8 cellular contexts compared by ENCODE assay signal in the genomic region with DNA sequence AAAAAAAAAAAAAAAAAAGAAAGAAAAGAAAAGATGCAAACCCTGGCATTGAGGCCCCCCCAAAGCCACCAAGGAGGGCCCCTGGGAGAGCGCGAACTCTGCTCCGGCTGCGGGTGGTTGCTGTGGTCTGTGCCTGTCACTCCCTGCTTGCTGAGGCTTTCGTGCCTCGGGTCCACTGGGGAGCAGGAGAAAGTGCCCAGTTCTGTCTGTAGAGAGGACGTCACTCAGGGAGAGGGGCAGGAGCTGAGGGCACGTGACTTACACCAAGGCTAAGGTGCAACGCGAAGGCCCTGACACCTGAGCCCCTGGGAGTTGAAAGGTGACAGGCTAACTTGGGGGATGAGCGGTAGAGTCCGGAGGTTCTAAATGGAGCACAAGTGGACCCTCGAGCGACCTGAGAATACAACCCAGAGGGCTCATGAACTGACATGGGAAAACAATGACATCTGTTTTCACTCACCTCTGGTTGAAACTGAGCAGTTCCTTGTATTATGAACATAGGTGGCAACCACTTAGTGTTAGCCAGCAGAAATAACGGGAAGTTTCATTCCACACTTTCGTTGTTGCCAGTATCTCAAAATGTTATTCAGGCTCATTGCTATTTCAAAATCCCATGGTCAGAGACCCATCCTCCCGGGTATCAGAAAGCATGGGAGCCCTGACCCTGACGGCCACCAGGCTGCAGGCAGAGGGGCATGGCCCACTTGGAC.
A peak's percentile ranks its signal among the peaks of the same experiment; 100 is the strongest.
DNase-seq lines count a peak whose midpoint lies in the region; ATAC-seq and TF ChIP-seq lines count a peak whose summit lies in the region.

No MANE protein-coding gene starts in this region.

- peak overlapping the region; percentile 32 for H3K27ac ChIP-seq in CD8-positive, alpha-beta memory T cell (ENCODE audit: low read depth, low read length)
- H3K27ac ChIP-seq in HUES6 (ENCODE audit: low read depth, low read length) (no peak overlapping the region), cingulate gyrus (ENCODE audit: low read depth, low read length) (peak overlapping the region; percentile 19), stomach (peak overlapping the region in 4 of 5 donors; percentile 9 to 73 (median 45))

- peak overlapping the region; percentile 43 for H3K4me3 ChIP-seq in CD8-positive, alpha-beta memory T cell (ENCODE audit: low read length)
- H3K4me3 ChIP-seq in HUES6 (ENCODE audit: low read depth, low read length) (peak overlapping the region; percentile 28; the same call in 1 of the 2 replicates), stomach (no peak overlapping the region)

- peak overlapping the region; percentile 71 to 91 (median 81) for H3K4me3 Mint-ChIP-seq in CD8-positive, alpha-beta memory T cell

- no peaks in the 10 kb centered on the region for H3K27me3 ChIP-seq in CD8-positive, alpha-beta memory T cell (ENCODE audit: insufficient read depth, low read length, poor library complexity, severe bottlenecking)
- no peaks in the 10 kb centered on the region for H3K27me3 ChIP-seq in HUES6 (ENCODE audit: control insufficient read depth, insufficient read depth, low read length)
- peaks cover 0 to 4% (median 0%) of the 10 kb centered on the region in 3 donors for H3K27me3 ChIP-seq in stomach

- H3K36me3 ChIP-seq in CD8-positive, alpha-beta memory T cell (ENCODE audit: insufficient read depth, low read length), result no peaks in the 10 kb centered on the region
- H3K36me3 ChIP-seq in HUES6 (ENCODE audit: control insufficient read depth, insufficient read depth, low read length) (no peaks in the 10 kb centered on the region), stomach (no peaks in the 10 kb centered on the region)

- H3K36me3 Mint-ChIP-seq in CD8-positive, alpha-beta memory T cell, result no peaks in the 10 kb centered on the region

- no peaks in the 10 kb centered on the region for H3K9me3 ChIP-seq in CD8-positive, alpha-beta memory T cell (ENCODE audit: low read length)
- H3K9me3 ChIP-seq in HUES6 (ENCODE audit: control insufficient read depth, insufficient read depth, low read depth, low read length), result no peaks in the 10 kb centered on the region
- no peaks in the 10 kb centered on the region for H3K9me3 ChIP-seq in stomach

- no peak for TF ChIP-seq EP300 in stomach (IDR thresholded peaks at IDR 0.05)

- TF ChIP-seq CTCF in stomach (IDR thresholded peaks at IDR 0.05), result no peak

- H3K9me3 Mint-ChIP-seq in CD8-positive, alpha-beta memory T cell, result no peaks in the 10 kb centered on the region

- peaks cover 62% of the 10 kb centered on the region for H3K4me1 ChIP-seq in CD8-positive, alpha-beta memory T cell (ENCODE audit: insufficient read depth, low read length)
- H3K4me1 ChIP-seq in HUES6 (ENCODE audit: control insufficient read depth, insufficient read depth, low read length) (peaks cover 23% of the 10 kb centered on the region), stomach (peaks cover 8 to 42% (median 17%) of the 10 kb centered on the region in 4 donors)

- no peaks in the 10 kb centered on the region for H3K27me3 Mint-ChIP-seq in CD8-positive, alpha-beta memory T cell

- ATAC-seq in GM21381 (IDR thresholded peaks at IDR 0.05; ENCODE audit: unreplicated experiment), result peak; percentile 27
- ATAC-seq in activated CD4-positive, CD25-positive, alpha-beta regulatory T cell treated with anti-CD3 and anti-CD28 coated beads, Interleukin-2, amount 50 U/mL, for 24 hours, result no peak

- peaks cover 54 to 69% (median 65%) of the 10 kb centered on the region in 3 donors for H3K4me1 Mint-ChIP-seq in CD8-positive, alpha-beta memory T cell

- H3K27ac Mint-ChIP-seq in CD8-positive, alpha-beta memory T cell, result peak overlapping the region; percentile 70 to 100 (median 96)

- intact Hi-C loops in stomach (cut with DNase I; ENCODE audit: low total_unique reads), result loop anchor here (10.0 kb wide), 1 partner anchor 167 kb away; no protein-coding TSS in a partner anchor

- DNase-seq in CD8-positive, alpha-beta memory T cell, result peak in 4 of 5 donors; percentile 17 to 63 (median 26)
- DNase-seq in stomach, result no peak
- DNase-seq in NCI-H2081 treated with DMSO at 0.1 percent for 48 hours (lab: John Stamatoyannopoulos, UW), result no peak
- no peak for DNase-seq in NCI-H1105 treated with DMSO at 0.1 percent for 48 hours (lab: John Stamatoyannopoulos, UW)

- POLR2A ChIA-PET in CD8-positive, alpha-beta memory T cell (lab: Charles Lee), result interaction anchor here (0.6 kb wide), 1 partner anchor 35 kb away, joined by 3 read pairs; no protein-coding TSS in a partner anchor

- CTCF ChIA-PET in CD8-positive, alpha-beta memory T cell (lab: Charles Lee), result no interaction called here

- TF ChIP-seq POLR2A in stomach (IDR thresholded peaks at IDR 0.05), result no peak

- WGBS in stomach, 5 donors, result 69 to 80% (median 75%) methylated on average over 17 to 18 of the region's 18 CpGs

- H3K9ac ChIP-seq in HUES6 (ENCODE audit: low read length), result no peak overlapping the region

Comparison
In these comparisons a context has a peak if more than half of its experiments do, and no peak if none do; other contexts are left out.
1. DNase-seq: peak in CD8-positive, alpha-beta memory T cell (4 of 5); none in stomach (single experiment), NCI-H2081 treated with DMSO at 0.1 percent for 48 hours (single experiment) and NCI-H1105 treated with DMSO at 0.1 percent for 48 hours (single experiment).
2. H3K4me3 ChIP-seq: peak in CD8-positive, alpha-beta memory T cell (single experiment) and HUES6 (single experiment); none in stomach (0 of 4).